8 cellular contexts compared by ENCODE assay signal in genomic region chr11:65504671-65505433, GRCh38. TPM values are rescaled to one million over a fixed set of nuclear protein-coding genes. Genes with fewer than 3 reads are reported as not detected.
DNase-seq lines count a peak whose midpoint lies in the region; ATAC-seq and TF ChIP-seq lines count a peak whose summit lies in the region.

No MANE protein-coding gene starts in this region.

- peaks cover 74% of the 10 kb centered on the region for H3K4me1 ChIP-seq in DOHH2 (ENCODE audit: control insufficient read depth, low read length)
- H3K4me1 ChIP-seq in NT2/D1 (ENCODE audit: insufficient read depth, insufficient read length): no peaks in the 10 kb centered on the region

- peak overlapping the region; percentile 24 for H3K9ac ChIP-seq in NT2/D1 (ENCODE audit: insufficient read length, low read depth)

- H3K79me2 ChIP-seq in DOHH2 (ENCODE audit: control insufficient read depth, low read length): peaks cover 65% of the 10 kb centered on the region

- peaks cover 93% of the 10 kb centered on the region for H3F3A ChIP-seq in DOHH2 (ENCODE audit: control insufficient read depth, insufficient read depth)

- H3K27me3 ChIP-seq in DOHH2 (ENCODE audit: control insufficient read depth, low read length) (no peaks in the 10 kb centered on the region), NT2/D1 (ENCODE audit: insufficient read depth, insufficient read length) (no peaks in the 10 kb centered on the region)

- no peak for DNase-seq in NT2/D1 (ENCODE audit: low read depth, low spot score)
- peak; percentile 21 for DNase-seq in epithelial cell of esophagus (ENCODE audit: low read depth)
- DNase-seq in omental fat pad (ENCODE audit: low spot score): peak; percentile 18
- DNase-seq in stimulated activated CD4-positive, alpha-beta T cell treated with anti-CD3 and anti-CD28 coated beads, Interleukin-4, amount 100 ng/mL, for 24 hours: no peak
- DNase-seq in OCI-M2 (lab: John Stamatoyannopoulos, UW; ENCODE audit: unreplicated experiment): no peak
- DNase-seq in activated T-cell treated with anti-CD3 and anti-CD28 coated beads, Interleukin-2, amount 50 U/mL, for 48 hours: no peak

- H3K4me3 ChIP-seq in DOHH2 (ENCODE audit: low read length): peak overlapping the region; percentile 85
- H3K4me3 ChIP-seq in NT2/D1 (ENCODE audit: insufficient read length, low read depth): peak overlapping the region; percentile 13
- peak overlapping the region; percentile 98 for H3K4me3 ChIP-seq in epithelial cell of esophagus (ENCODE audit: low read length)

- H3K27ac ChIP-seq in DOHH2 (ENCODE audit: low read depth, low read length): peak overlapping the region; percentile 99

- H3K4me2 ChIP-seq in DOHH2 (ENCODE audit: low read length): peak overlapping the region; percentile 92

- H3K9me3 ChIP-seq in DOHH2 (ENCODE audit: control insufficient read depth, insufficient read depth, low read length): no peaks in the 10 kb centered on the region
- no peaks in the 10 kb centered on the region for H3K9me3 ChIP-seq in NT2/D1 (ENCODE audit: insufficient read depth, low read length)

- no peaks in the 10 kb centered on the region for H3K9me2 ChIP-seq in DOHH2 (replicated peaks; ENCODE audit: control insufficient read depth, low read length)

- H4K20me1 ChIP-seq in DOHH2 (ENCODE audit: control insufficient read depth, insufficient read depth, low read depth, low read length): peaks cover 41% of the 10 kb centered on the region

- H3K36me3 ChIP-seq in DOHH2 (ENCODE audit: control insufficient read depth, low read length): peaks cover 69% of the 10 kb centered on the region
- H3K36me3 ChIP-seq in NT2/D1 (ENCODE audit: insufficient read depth, insufficient read length, low read length): peaks cover 64% of the 10 kb centered on the region

- ATAC-seq in omental fat pad (ENCODE audit: low FRiP score) (no peak), GM19023 (IDR thresholded peaks at IDR 0.05; ENCODE audit: unreplicated experiment) (no peak)

- TF ChIP-seq CTCF in DOHH2 (IDR thresholded peaks at IDR 0.05; ENCODE audit: low read depth, low read length, poor library complexity, severe bottlenecking): no peak
- TF ChIP-seq CTCF in epithelial cell of esophagus (IDR thresholded peaks at IDR 0.05; ENCODE audit: insufficient read depth, low read depth, low read length, missing control alignments): no peak
- TF ChIP-seq CTCF in omental fat pad (IDR thresholded peaks at IDR 0.05): no peak

RNA-seq across cellular contexts. Expression of gene MALAT1, which starts 6.0 kb away (rescaled TPM):
- over 10,000 TPM; 11,614 to 21,764 (median 16,063) TPM for total RNA-seq in omental fat pad

RNA-seq across cellular contexts. Expression of gene SCYL1, which starts 20.0 kb away (rescaled TPM):
- total RNA-seq in omental fat pad: 100 to 1,000 TPM in 1 of 4 donors, 10 to 100 TPM in 3; 75.4 to 105 (median 88.8) TPM

RNA-seq across cellular contexts. Expression of gene LTBP3, which starts 53.3 kb away (rescaled TPM):
- total RNA-seq in omental fat pad: 10 to 100 TPM; 67.3 to 84.8 (median 76.5) TPM

Comparison
In these comparisons a context has a peak if more than half of its experiments do, and no peak if none do; other contexts are left out.
1. H3K4me3 ChIP-seq: peak in every context shown above with its lines; median percentile 98 in epithelial cell of esophagus; 85 in DOHH2; 13 in NT2/D1.
2. DNase-seq: peak in epithelial cell of esophagus (single experiment) and omental fat pad (single experiment); none in NT2/D1 (single experiment), stimulated activated CD4-positive, alpha-beta T cell treated with anti-CD3 and anti-CD28 coated beads, Interleukin-4, amount 100 ng/mL, for 24 hours (single experiment), OCI-M2 (single experiment) and activated T-cell treated with anti-CD3 and anti-CD28 coated beads, Interleukin-2, amount 50 U/mL, for 48 hours (0 of 2).